ENCODE assay signal across 9 cellular contexts in the genomic region with DNA sequence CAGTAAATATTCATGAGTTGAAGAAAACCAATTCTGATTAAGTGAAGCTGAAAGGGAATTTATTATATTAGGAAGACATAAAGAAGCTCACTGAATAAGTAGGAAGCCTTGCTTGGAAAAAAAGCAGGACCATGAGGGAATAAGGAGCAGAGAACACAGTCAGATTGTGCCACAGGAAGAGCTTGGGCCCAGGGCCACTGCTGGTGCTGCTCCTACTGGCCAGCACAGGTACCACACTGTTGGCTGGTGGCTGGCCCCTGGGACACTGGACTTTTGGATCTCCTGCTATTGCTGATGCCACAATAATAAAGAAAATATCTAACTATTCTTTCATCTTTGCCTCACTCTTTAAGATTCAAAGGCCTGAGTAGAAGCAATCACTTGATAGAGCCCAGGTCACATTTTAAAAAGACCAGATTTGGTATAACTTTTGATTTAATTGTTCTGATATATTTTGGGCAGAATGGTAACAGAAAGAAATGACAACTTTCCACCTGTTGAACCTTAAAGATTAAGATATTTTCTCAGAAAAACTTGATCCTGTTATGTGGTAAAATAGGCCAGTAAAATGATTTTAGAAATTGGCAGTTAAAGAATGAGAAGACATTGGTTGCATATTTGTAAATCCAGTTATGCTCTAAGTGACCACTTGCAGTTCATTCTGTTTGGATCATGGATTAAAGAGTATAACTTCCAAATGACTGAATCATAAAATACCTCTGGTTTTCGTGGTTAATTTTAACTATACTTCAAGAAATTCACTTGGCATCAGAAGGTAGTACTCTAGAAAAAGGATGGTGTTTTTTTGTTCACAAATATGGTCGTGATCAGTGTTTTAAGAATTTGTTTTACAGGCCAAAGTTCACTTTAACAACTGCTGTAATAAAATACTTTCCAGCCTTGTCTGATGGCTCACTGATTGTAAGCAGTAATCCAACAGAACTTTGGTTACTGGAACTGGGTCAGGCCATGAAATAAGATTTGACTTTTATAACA.
DNase-seq lines count a peak whose midpoint lies in the region; ATAC-seq and TF ChIP-seq lines count a peak whose summit lies in the region.
"Had no signal": no experiment of that assay in that cellular context is flagged by ENCODE, and none has a peak within 500 bp of the region (broad histone marks: within the 10 kb centered on the region; RNA-seq: fewer than 3 reads in every experiment).

No MANE protein-coding gene starts in this region.

- TF ChIP-seq CTCF in epithelial cell of proximal tubule (conservative IDR thresholded peaks at IDR 0.05; ENCODE audit: low read depth, low read length) (peak; percentile 67), osteoblast (IDR thresholded peaks at IDR 0.05; ENCODE audit: extremely low read depth, low read depth, low read length) (peak; percentile 56)

- no peaks in the 10 kb centered on the region for H3K9me3 ChIP-seq in osteoblast (ENCODE audit: low read depth, low read length)
- H3K9me3 ChIP-seq: HAP-1 had no signal

- H3K36me3 ChIP-seq in osteoblast (ENCODE audit: insufficient read depth, low read length), result peaks cover 2% of the 10 kb centered on the region
- H3K36me3 ChIP-seq: HAP-1 had no signal

- peak; percentile 57 for DNase-seq in AG08396 (ENCODE audit: low spot score)
- DNase-seq in LoVo (ENCODE audit: low spot score), result peak; percentile 58
- peak; percentile 93 for DNase-seq in epithelial cell of proximal tubule (ENCODE audit: low read depth)
- peak; percentile 74 for DNase-seq in osteoblast (ENCODE audit: insufficient read length, low spot score, missing footprints)
- no peak for DNase-seq in T1000 (lab: John Stamatoyannopoulos, UW)
- no peak for DNase-seq in NCI-H1694 (lab: John Stamatoyannopoulos, UW)
- DNase-seq in head of caudate nucleus, result no peak

- H3K27ac ChIP-seq in osteoblast (ENCODE audit: low read depth, low read length), result peak overlapping the region; percentile 79

- peak; percentile 59 for ATAC-seq in GM19395 (IDR thresholded peaks at IDR 0.05; ENCODE audit: unreplicated experiment)

- H3K4me2 ChIP-seq in osteoblast (ENCODE audit: insufficient read depth, low read length), result peak overlapping the region; percentile 61

- H4K20me1 ChIP-seq in osteoblast (ENCODE audit: insufficient read depth, low read length), result no peaks in the 10 kb centered on the region

- peaks cover 57% of the 10 kb centered on the region for H3K4me1 ChIP-seq in osteoblast (ENCODE audit: insufficient read depth, low read length)

- no peak overlapping the region for H2AFZ ChIP-seq in osteoblast (ENCODE audit: low read length)

- no peaks in the 10 kb centered on the region for H3K27me3 ChIP-seq in osteoblast (ENCODE audit: insufficient read depth, low read length)

- intact Hi-C loops in head of caudate nucleus (cut with DNase I), result no loop called here

- H3K79me2 ChIP-seq in osteoblast (ENCODE audit: insufficient read depth, low read length), result no peaks in the 10 kb centered on the region

- H3K4me3 ChIP-seq in epithelial cell of proximal tubule (ENCODE audit: low read depth, low read length), result no peak overlapping the region
- no peak overlapping the region for H3K4me3 ChIP-seq in osteoblast (ENCODE audit: insufficient read depth, low read length)
- H3K4me3 ChIP-seq: HAP-1 had no signal

Comparison
In these comparisons a context has a peak if more than half of its experiments do, and no peak if none do; other contexts are left out.
1. DNase-seq: peak in AG08396 (single experiment), LoVo (single experiment), epithelial cell of proximal tubule (single experiment) and osteoblast (single experiment); none in T1000 (single experiment), NCI-H1694 (single experiment) and head of caudate nucleus (0 of 42).